Comparison of ENCODE assay signal across 8 cellular contexts in genomic region chr11:64859542-64860414, GRCh38.
A peak's percentile ranks its signal among the peaks of the same experiment; 100 is the strongest.
DNase-seq lines count a peak whose midpoint lies in the region; ATAC-seq and TF ChIP-seq lines count a peak whose summit lies in the region.

No MANE protein-coding gene starts in this region.

- peak; percentile 61 for ATAC-seq in GM21528 (IDR thresholded peaks at IDR 0.05; ENCODE audit: low FRiP score, unreplicated experiment)

- DNase-seq in GM13977 (ENCODE audit: low spot score) (peak; percentile 94), KG1 (lab: John Stamatoyannopoulos, UW) (peak; percentile 68), NCI-H446 (lab: John Stamatoyannopoulos, UW) (no peak), NCI-H1417 (lab: John Stamatoyannopoulos, UW) (no peak), NCI-H226 (no peak)
- peak; percentile 72 for DNase-seq in activated naive CD4-positive, alpha-beta T cell treated with Interleukin-2 at 50 U/mL for 16 hours
- DNase-seq in stimulated activated CD4-positive, alpha-beta T cell treated with anti-CD3 and anti-CD28 coated beads, Interleukin-15, amount 100 ng/mL, for 24 hours: peak; percentile 80

- in situ Hi-C loops in GM13977 (cut with MboI; ENCODE audit: low pct_unique_long_range_greater_than_20kb, low sequenced_read_pairs, unreplicated experiment): no loop called here

- TF ChIP-seq CTCF in GM13977 (IDR thresholded peaks at IDR 0.05; ENCODE audit: extremely low read depth, insufficient read depth, missing control alignments): no peak

Comparison
In these comparisons a context has a peak if more than half of its experiments do, and no peak if none do; other contexts are left out.
1. DNase-seq: peak in GM13977 (single experiment), KG1 (single experiment), activated naive CD4-positive, alpha-beta T cell treated with Interleukin-2 at 50 U/mL for 16 hours (single experiment) and stimulated activated CD4-positive, alpha-beta T cell treated with anti-CD3 and anti-CD28 coated beads, Interleukin-15, amount 100 ng/mL, for 24 hours (single experiment); none in NCI-H446 (0 of 2), NCI-H1417 (0 of 3) and NCI-H226 (single experiment).